Comparison of ENCODE assay signal across 1 cellular context in the genomic region with DNA sequence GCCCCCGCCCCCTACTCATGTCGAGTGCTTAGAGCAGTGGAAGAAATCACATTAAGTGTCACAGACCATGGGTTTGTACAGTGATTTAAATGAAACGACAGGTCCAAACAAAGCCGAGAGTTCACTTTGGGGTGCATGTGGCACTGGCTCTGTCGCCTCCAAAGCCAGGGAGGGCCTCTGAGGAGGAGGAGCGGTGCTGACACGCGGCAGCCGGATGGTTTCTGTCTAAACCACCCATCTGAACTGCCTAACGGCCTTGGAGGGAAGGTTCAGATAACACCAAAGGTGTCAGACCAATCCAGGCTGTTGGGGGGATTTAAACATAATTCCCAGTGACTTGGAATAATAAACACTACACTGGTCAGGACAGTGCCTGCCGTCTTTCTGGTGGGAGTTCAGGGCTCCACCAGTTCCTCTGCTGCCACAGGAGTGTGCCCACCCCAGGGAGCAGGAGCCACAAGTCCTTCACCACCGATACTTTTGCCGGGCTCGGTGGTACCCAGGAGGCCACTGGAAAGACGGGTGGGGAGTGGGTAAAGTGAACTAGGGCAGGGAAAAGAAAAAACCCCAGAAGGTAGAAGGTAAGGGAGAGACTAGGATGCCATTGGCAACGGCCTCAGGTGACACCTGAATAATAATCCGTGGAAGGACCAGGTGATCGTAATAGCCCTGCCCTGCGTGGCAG.
TF ChIP-seq lines count a peak whose summit lies in the region.

No MANE protein-coding gene starts in this region.

TF ChIP-seq in IMR-90, 13 proteins besides CTCF, POLR2A, EP300 and RAD21 (continued from another document):
- TF ChIP-seq, protein P1, sequence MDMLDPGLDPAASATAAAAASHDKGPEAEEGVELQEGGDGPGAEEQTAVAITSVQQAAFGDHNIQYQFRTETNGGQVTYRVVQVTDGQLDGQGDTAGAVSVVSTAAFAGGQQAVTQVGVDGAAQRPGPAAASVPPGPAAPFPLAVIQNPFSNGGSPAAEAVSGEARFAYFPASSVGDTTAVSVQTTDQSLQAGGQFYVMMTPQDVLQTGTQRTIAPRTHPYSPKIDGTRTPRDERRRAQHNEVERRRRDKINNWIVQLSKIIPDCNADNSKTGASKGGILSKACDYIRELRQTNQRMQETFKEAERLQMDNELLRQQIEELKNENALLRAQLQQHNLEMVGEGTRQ (IDR thresholded peaks at IDR 0.05; ENCODE audit: low read depth, low read length): no peak
- TF ChIP-seq SMC3 (IDR thresholded peaks at IDR 0.05; ENCODE audit: low read depth, low read length) (no peak), CEBPB (IDR thresholded peaks at IDR 0.05; ENCODE audit: low read depth, low read length) (no peak), FOS (IDR thresholded peaks at IDR 0.05; ENCODE audit: low read depth, low read length) (no peak), MAZ (IDR thresholded peaks at IDR 0.05; ENCODE audit: borderline replicate concordance, low read depth, low read length) (no peak; the same call in 1 of the 2 replicates), RCOR1 (IDR thresholded peaks at IDR 0.05; ENCODE audit: insufficient replicate concordance, low read length) (no peak)
